9 cellular contexts compared by ENCODE assay signal in the genomic region with DNA sequence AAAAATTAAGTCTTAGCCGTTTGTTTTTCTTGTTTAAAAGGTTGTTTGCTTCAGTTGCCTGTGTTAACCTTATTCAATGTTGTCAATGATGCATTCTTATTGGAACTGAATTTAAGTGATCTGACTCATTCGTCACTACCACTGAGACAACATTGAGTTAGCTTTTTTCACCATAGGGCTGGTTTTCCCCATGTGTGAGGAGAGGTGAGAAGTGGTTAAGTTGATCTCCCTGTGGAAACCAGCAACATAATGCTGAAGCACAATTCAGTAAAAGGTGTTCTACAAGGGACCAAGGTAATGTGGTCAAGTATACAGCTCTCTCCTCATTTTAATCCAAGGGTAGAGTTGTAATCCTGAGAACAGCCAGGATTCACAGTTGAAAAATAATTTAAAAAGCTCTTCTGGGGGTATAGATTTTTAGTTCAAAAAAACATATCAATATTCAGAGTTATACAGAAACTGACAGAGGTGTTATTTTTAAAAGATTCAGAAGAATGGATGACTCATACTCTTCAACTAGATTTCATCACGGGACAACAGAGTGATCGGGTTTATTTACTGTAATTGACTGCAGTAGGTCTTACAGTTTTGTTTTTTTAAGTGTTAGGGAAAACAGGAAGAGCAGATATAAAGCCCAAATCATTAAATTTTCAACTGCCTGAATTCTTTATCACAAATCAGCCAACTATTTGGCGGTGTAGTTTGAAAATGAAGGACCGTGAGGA. TPM values are rescaled to one million over a fixed set of nuclear protein-coding genes. Genes with fewer than 3 reads are reported as not detected.
A peak's percentile ranks its signal among the peaks of the same experiment; 100 is the strongest.
DNase-seq lines count a peak whose midpoint lies in the region; ATAC-seq, FAIRE-seq and TF ChIP-seq lines count a peak whose summit lies in the region.
"Had no signal": no experiment of that assay in that cellular context is flagged by ENCODE, and none has a peak within 500 bp of the region (broad histone marks: within the 10 kb centered on the region; RNA-seq: fewer than 3 reads in every experiment).

No MANE protein-coding gene starts in this region.

- no peak overlapping the region for H3K9ac ChIP-seq in kidney (ENCODE audit: low read length in 2 of 2)

- H3K27me3 Mint-ChIP-seq in T-helper 1 cell treated with Interleukin-12 subunit alpha and Interleukin-12 subunit beta and Interleukin-4 antibody, amounts not matched to agents 30 μg/mL and 1 μg/mL, for 36 hours (ENCODE audit: low read depth): no peaks in the 10 kb centered on the region

- no peaks in the 10 kb centered on the region for H3K9me3 ChIP-seq in kidney (ENCODE audit: control insufficient read depth in 1 of 2, low read length in 2 of 2)

- peak overlapping the region; percentile 28 for H3K4me3 Mint-ChIP-seq in T-helper 1 cell treated with Interleukin-12 subunit alpha and Interleukin-12 subunit beta and Interleukin-4 antibody, amounts not matched to agents 30 μg/mL and 1 μg/mL, for 36 hours

- intact Hi-C loops in kidney (cut with DNase I): no loop called here

- H3K27ac Mint-ChIP-seq in T-helper 1 cell treated with Interleukin-12 subunit alpha and Interleukin-12 subunit beta and Interleukin-4 antibody, amounts not matched to agents 30 μg/mL and 1 μg/mL, for 36 hours: peak overlapping the region; percentile 86

- H3K36me3 Mint-ChIP-seq in T-helper 1 cell treated with Interleukin-12 subunit alpha and Interleukin-12 subunit beta and Interleukin-4 antibody, amounts not matched to agents 30 μg/mL and 1 μg/mL, for 36 hours (ENCODE audit: low read depth): peaks cover 31% of the 10 kb centered on the region

- H3K27ac ChIP-seq in foreskin keratinocyte (peak overlapping the region; percentile 92), kidney (ENCODE audit: low read depth in 2 of 2, low read length in 2 of 2) (no peak overlapping the region)
- H3K27ac ChIP-seq: cardiac muscle cell had no signal

- TF ChIP-seq CTCF in foreskin keratinocyte (conservative IDR thresholded peaks at IDR 0.05) (no peak), D721Med (IDR thresholded peaks at IDR 0.05; ENCODE audit: insufficient read depth, missing control alignments) (no peak), kidney (IDR thresholded peaks at IDR 0.05; ENCODE audit: borderline replicate concordance, extremely low read depth, insufficient read depth) (no peak)

- no peaks in the 10 kb centered on the region for H3K27me3 ChIP-seq in foreskin keratinocyte
- H3K27me3 ChIP-seq: cardiac muscle cell had no signal

- FAIRE-seq in D721Med (lab: Jason Lieb, UNC) (no peak), kidney (lab: Jason Lieb, UNC) (no peak)

- H3K4me1 ChIP-seq in foreskin keratinocyte: peaks cover 28% of the 10 kb centered on the region
- H3K4me1 ChIP-seq in kidney (ENCODE audit: control insufficient read depth in 1 of 2, insufficient read depth in 1 of 2, low read depth in 1 of 2, low read length in 2 of 2): no peaks in the 10 kb centered on the region

- H3K36me3 ChIP-seq in kidney (ENCODE audit: control insufficient read depth in 1 of 2, insufficient read depth in 2 of 2, low read length in 2 of 2): peaks cover 5 to 20% of the 10 kb centered on the region in 2 donors

- DNase-seq in A172 (ENCODE audit: low spot score) (peak; percentile 69), foreskin keratinocyte (peak; percentile 32 to 60), D721Med (ENCODE audit: insufficient read length, low spot score) (no peak), kidney (no peak), ecto neural progenitor cell (ENCODE audit: low spot score) (no peak), activated gamma-delta T cell treated with Interleukin-2 at 50 U/mL for 16 hours (no peak)

- ATAC-seq in GM21390 (IDR thresholded peaks at IDR 0.05; ENCODE audit: unreplicated experiment): peak; percentile 53
- peak; percentile 36 for ATAC-seq in foreskin keratinocyte

- no peak overlapping the region for H3K4me3 ChIP-seq in kidney (ENCODE audit: low read length in 2 of 2)
- H3K4me3 ChIP-seq: cardiac muscle cell had no signal

- H3K9me3 Mint-ChIP-seq in T-helper 1 cell treated with Interleukin-12 subunit alpha and Interleukin-12 subunit beta and Interleukin-4 antibody, amounts not matched to agents 30 μg/mL and 1 μg/mL, for 36 hours: no peaks in the 10 kb centered on the region

- peaks cover 27% of the 10 kb centered on the region for H3K4me1 Mint-ChIP-seq in T-helper 1 cell treated with Interleukin-12 subunit alpha and Interleukin-12 subunit beta and Interleukin-4 antibody, amounts not matched to agents 30 μg/mL and 1 μg/mL, for 36 hours (ENCODE audit: low read depth)

RNA-seq across cellular contexts. Expression of a gene that starts 12.6 kb away (rescaled TPM):
- 111 and 186 TPM in 2 replicates for total RNA-seq in A172 (2014; rRNA removed; shearing (Covaris generic))
- total RNA-seq in foreskin keratinocyte (95.8 and 107 TPM in 2 replicates), kidney (57.1 TPM)
- polyA plus RNA-seq in foreskin keratinocyte (60.8 and 75.4 TPM in 2 replicates), kidney (ENCODE audit: insufficient read depth, low read depth, low replicate concordance) (38.6 TPM)

RNA-seq across cellular contexts. Expression of a gene that starts 39.8 kb away (rescaled TPM):
- 361 and 387 TPM in 2 replicates for total RNA-seq in A172 (2014; rRNA removed; shearing (Covaris generic))
- total RNA-seq in foreskin keratinocyte: 145 and 146 TPM in 2 replicates
- polyA plus RNA-seq in foreskin keratinocyte: 165 and 172 TPM in 2 replicates
- 81.7 TPM for total RNA-seq in kidney
- 170 TPM for polyA plus RNA-seq in kidney (ENCODE audit: insufficient read depth, low read depth, low replicate concordance)

Comparison
In these comparisons a context has a peak if more than half of its experiments do, and no peak if none do; other contexts are left out.
1. DNase-seq: peak in A172 (single experiment) and foreskin keratinocyte (2 of 2); none in D721Med (single experiment), kidney (single experiment), ecto neural progenitor cell (single experiment) and activated gamma-delta T cell treated with Interleukin-2 at 50 U/mL for 16 hours (single experiment).